In the genomic region with DNA sequence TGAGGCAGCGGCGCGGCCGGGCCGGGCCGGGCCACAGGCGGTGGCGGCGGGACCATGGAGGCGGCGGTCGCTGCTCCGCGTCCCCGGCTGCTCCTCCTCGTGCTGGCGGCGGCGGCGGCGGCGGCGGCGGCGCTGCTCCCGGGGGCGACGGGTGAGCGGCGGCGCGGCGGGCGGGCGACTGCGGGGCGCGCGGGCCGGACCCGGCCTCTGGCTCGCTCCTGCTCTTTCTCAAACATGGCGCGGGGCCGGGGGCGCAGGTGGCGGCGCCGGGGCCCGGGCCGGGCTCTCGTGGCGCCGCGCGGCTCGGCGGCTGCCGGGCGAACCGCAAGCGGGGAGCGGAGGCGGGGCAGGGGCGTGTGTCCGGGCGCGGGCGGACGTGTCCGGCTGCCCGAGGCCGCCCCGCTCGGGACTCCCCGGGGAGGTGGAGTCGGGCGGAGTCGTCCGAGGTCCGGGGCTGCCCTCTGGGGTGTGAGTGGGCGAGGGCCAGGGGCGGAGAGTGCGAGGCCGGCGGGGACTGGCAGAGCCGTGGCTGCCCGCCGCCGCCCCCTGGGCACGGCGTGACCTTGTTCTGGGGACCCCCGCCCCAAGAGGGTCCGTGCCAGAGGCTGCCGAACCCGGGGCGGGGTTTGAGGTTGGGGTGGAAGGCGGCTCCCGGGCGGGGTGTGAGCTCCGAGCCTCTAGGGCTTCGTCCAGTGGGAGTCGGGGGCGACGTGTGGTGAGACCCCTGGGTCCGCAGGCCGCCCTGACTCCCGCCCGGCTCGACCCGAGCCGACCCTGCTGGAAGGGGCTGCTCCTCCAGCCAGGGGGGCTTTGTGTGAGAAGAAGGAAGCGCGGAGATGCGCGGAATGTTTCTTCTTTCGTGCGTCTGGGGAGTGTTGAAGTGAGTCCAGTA, we compare ENCODE assay signal across 8 cellular contexts. TPM values are rescaled to one million over a fixed set of nuclear protein-coding genes. Genes with fewer than 3 reads are reported as not detected.
DNase-seq lines count a peak whose midpoint lies in the region; ATAC-seq and TF ChIP-seq lines count a peak whose summit lies in the region.

No MANE protein-coding gene starts in this region.

- H2BK5ac ChIP-seq in H9 (ENCODE audit: insufficient read length, low read length) = no peak overlapping the region

- CTCF ChIA-PET in activated CD4-positive, alpha-beta T cell treated with anti-CD3 and anti-CD28 coated beads, Interleukin-2, amount 10 ng/mL, durations not matched to agents 7 days and 5 days (lab: Charles Lee) = interaction anchor here (1.0 to 7.0 kb wide), 7 partner anchors 11 to 91 kb away, joined by 3 to 53 read pairs (median 3); no protein-coding TSS in a partner anchor

- peak; percentile 70 for ATAC-seq in lung (ENCODE audit: insufficient read depth, low FRiP score)
- peak; percentile 51 to 56 for ATAC-seq in stimulated activated naive B cell treated with anti-CD40 and anti-IgM and Interleukin-4, amounts not matched to agents 10 μg/mL and 1 μg/mL and 100 μg/mL, for 72 hours (replicated peaks)

- no peak overlapping the region for H2BK12ac ChIP-seq in H9 (ENCODE audit: insufficient read length, low read depth, low read length)

- no peaks in the 10 kb centered on the region for H3K27me3 ChIP-seq in H9 (ENCODE audit: insufficient read depth, low read length)
- peaks cover 5% of the 10 kb centered on the region for H3K27me3 ChIP-seq in ectodermal cell (ENCODE audit: control insufficient read depth, insufficient read depth, low read length, poor library complexity, severe bottlenecking)
- H3K27me3 ChIP-seq in lung (ENCODE audit: control insufficient read depth, insufficient read depth) = no peaks in the 10 kb centered on the region

- H3K36me3 ChIP-seq in ectodermal cell (ENCODE audit: control insufficient read depth, insufficient read depth, low read length) = no peaks in the 10 kb centered on the region
- H3K36me3 ChIP-seq in lung (ENCODE audit: control insufficient read depth in 2 of 2, insufficient read depth in 2 of 2, low read length in 2 of 2) = no peaks in the 10 kb centered on the region

- POLR2A ChIA-PET in activated CD4-positive, alpha-beta T cell treated with anti-CD3 and anti-CD28 coated beads, Interleukin-2, amount 10 ng/mL, durations not matched to agents 7 days and 5 days (lab: Charles Lee) = interaction anchor here (0.6 to 1.8 kb wide), 3 partner anchors 10 to 30 kb away, joined by 4 to 5 read pairs (median 5); no protein-coding TSS in a partner anchor

- TF ChIP-seq CTCF in H9 (conservative IDR thresholded peaks at IDR 0.05) (no peak), lung (IDR thresholded peaks at IDR 0.05; ENCODE audit: control extremely low read depth, extremely low read depth) (no peak)

- H3K4me3 Mint-ChIP-seq in H9 = peak overlapping the region; percentile 73 to 82
- peak overlapping the region; percentile 84 for H3K4me3 Mint-ChIP-seq in activated CD4-positive, alpha-beta T cell treated with anti-CD3 and anti-CD28 coated beads, Interleukin-2, amount 10 ng/mL, durations not matched to agents 7 days and 5 days
- peak overlapping the region; percentile 83 to 93 for H3K4me3 Mint-ChIP-seq in stimulated activated naive B cell treated with anti-CD40 and anti-IgM and Interleukin-4, amounts not matched to agents 10 μg/mL and 1 μg/mL and 100 μg/mL, for 72 hours

- H2BK20ac ChIP-seq in H9 (ENCODE audit: low read depth, low read length, poor library complexity, severe bottlenecking) = no peak overlapping the region

- H3K4me3 ChIP-seq in ectodermal cell (ENCODE audit: insufficient read depth, low read depth, low read length) (peak overlapping the region; percentile 75), lung (peak overlapping the region; percentile 73)

- H3K27ac Mint-ChIP-seq in H9 = no peak overlapping the region
- H3K27ac Mint-ChIP-seq in activated CD4-positive, alpha-beta T cell treated with anti-CD3 and anti-CD28 coated beads, Interleukin-2, amount 10 ng/mL, durations not matched to agents 7 days and 5 days = peak overlapping the region; percentile 77
- peak overlapping the region; percentile 94 for H3K27ac Mint-ChIP-seq in stimulated activated naive B cell treated with anti-CD40 and anti-IgM and Interleukin-4, amounts not matched to agents 10 μg/mL and 1 μg/mL and 100 μg/mL, for 72 hours

- peak overlapping the region; percentile 77 for H3K9ac ChIP-seq in H9 (ENCODE audit: extremely low read depth, insufficient read length, low read length)

- H3K4me2 ChIP-seq in H9 (ENCODE audit: insufficient read depth, insufficient read length, low read length) = peak overlapping the region; percentile 91

- peak; percentile 9 for DNase-seq in NCI-H1105 treated with DMSO at 0.1 percent for 48 hours (lab: John Stamatoyannopoulos, UW)
- no peak for DNase-seq in NCI-H1105 (lab: John Stamatoyannopoulos, UW)
- peak; percentile 52 for DNase-seq in H9
- peak; percentile 81 for DNase-seq in LHCN-M2 (ENCODE audit: low read depth)
- peak; percentile 29 for DNase-seq in activated CD4-positive, alpha-beta T cell treated with anti-CD3 and anti-CD28 coated beads, Interleukin-2, amount 10 ng/mL, durations not matched to agents 7 days and 5 days
- DNase-seq in lung (ENCODE audit: low spot score) = peak; percentile 81
- peak; percentile 69 for DNase-seq in stimulated activated naive B cell treated with anti-CD40 and anti-IgM and Interleukin-4, amounts not matched to agents 10 μg/mL and 1 μg/mL and 100 μg/mL, for 72 hours

- H2AFZ ChIP-seq in H9 (ENCODE audit: low read length) = no peak overlapping the region

- peak overlapping the region; percentile 94 for H3K14ac ChIP-seq in H9 (ENCODE audit: insufficient read depth, low read length)

- H3K56ac ChIP-seq in H9 (ENCODE audit: insufficient read length, low read depth, low read length) = no peak overlapping the region

- peaks cover 21% of the 10 kb centered on the region for H3K27me3 Mint-ChIP-seq in H9 (ENCODE audit: low read depth)
- H3K27me3 Mint-ChIP-seq in activated CD4-positive, alpha-beta T cell treated with anti-CD3 and anti-CD28 coated beads, Interleukin-2, amount 10 ng/mL, durations not matched to agents 7 days and 5 days = no peaks in the 10 kb centered on the region
- no peaks in the 10 kb centered on the region for H3K27me3 Mint-ChIP-seq in stimulated activated naive B cell treated with anti-CD40 and anti-IgM and Interleukin-4, amounts not matched to agents 10 μg/mL and 1 μg/mL and 100 μg/mL, for 72 hours

- H3K4me1 ChIP-seq in H9 (ENCODE audit: insufficient read depth, low read length) = no peaks in the 10 kb centered on the region
- H3K4me1 ChIP-seq in ectodermal cell (ENCODE audit: control insufficient read depth, insufficient read depth, low read length) = peaks cover 24% of the 10 kb centered on the region
- H3K4me1 ChIP-seq in lung (ENCODE audit: control insufficient read depth in 2 of 2, insufficient read depth in 2 of 2, low read length in 2 of 2) = peaks cover 3 to 16% of the 10 kb centered on the region in 2 donors

- H3K9me3 ChIP-seq in H9 (ENCODE audit: control insufficient read depth, low read depth, low read length) (no peaks in the 10 kb centered on the region), ectodermal cell (ENCODE audit: control insufficient read depth, low read length) (no peaks in the 10 kb centered on the region), lung (ENCODE audit: control insufficient read depth in 2 of 2, insufficient read depth in 1 of 2, low read length in 1 of 2) (no peaks in the 10 kb centered on the region)

- no peak overlapping the region for H4K5ac ChIP-seq in H9 (ENCODE audit: insufficient read length, low read depth, low read length)

- H3T11ph ChIP-seq in H9 (ENCODE audit: low read length) = no peak overlapping the region

- no peak overlapping the region for H4K8ac ChIP-seq in H9 (replicated peaks; ENCODE audit: insufficient read length, low read depth, low read length)

- H2BK120ac ChIP-seq in H9 (ENCODE audit: low read depth, low read length, poor library complexity, severe bottlenecking) = peak overlapping the region; percentile 57

- H3K27ac ChIP-seq in H9 (ENCODE audit: insufficient read length, low read depth, low read length) = no peak overlapping the region
- peak overlapping the region; percentile 67 for H3K27ac ChIP-seq in ectodermal cell (ENCODE audit: insufficient read depth, low read depth, low read length, poor library complexity, severe bottlenecking)
- peak overlapping the region; percentile 83 to 97 for H3K27ac ChIP-seq in lung (ENCODE audit: low read depth in 1 of 2, low read length in 1 of 2)

- no CpG with 5 or more reads among the region's 118 CpGs for WGBS in H9 (ENCODE audit: extremely low coverage, insufficient read length, low lambda C conversion rate)
- WGBS in ectodermal cell, 2 experiments = 0 to 1% methylated on average over 118 of the region's 118 CpGs
- 0 to 1% methylated on average over 74 to 118 of the region's 118 CpGs for WGBS in lung, 2 donors

- H3K4me1 Mint-ChIP-seq in H9 = peaks cover 35 to 36% of the 10 kb centered on the region in 2 experiments
- peaks cover 66% of the 10 kb centered on the region for H3K4me1 Mint-ChIP-seq in activated CD4-positive, alpha-beta T cell treated with anti-CD3 and anti-CD28 coated beads, Interleukin-2, amount 10 ng/mL, durations not matched to agents 7 days and 5 days
- peaks cover 28 to 62% of the 10 kb centered on the region in 2 donors for H3K4me1 Mint-ChIP-seq in stimulated activated naive B cell treated with anti-CD40 and anti-IgM and Interleukin-4, amounts not matched to agents 10 μg/mL and 1 μg/mL and 100 μg/mL, for 72 hours

- H3K23ac ChIP-seq in H9 (ENCODE audit: insufficient read length, low read depth, low read length) = no peak overlapping the region

- H3K79me1 ChIP-seq in H9 (ENCODE audit: insufficient read depth, low read depth, low read length, poor library complexity, severe bottlenecking) = peaks cover 6% of the 10 kb centered on the region

- H3K18ac ChIP-seq in H9 (ENCODE audit: insufficient read length, low read depth, low read length) = peak overlapping the region; percentile 75

- H3K23me2 ChIP-seq in H9 (ENCODE audit: insufficient read length, low read depth, low read length, poor library complexity, severe bottlenecking) = peaks cover 14% of the 10 kb centered on the region

- H3K79me2 ChIP-seq in H9 (ENCODE audit: insufficient read depth, low read length) = peaks cover 21% of the 10 kb centered on the region; the same call in 1 of the 2 replicates

- H4K20me1 ChIP-seq in H9 (ENCODE audit: control insufficient read depth, insufficient read depth, insufficient read length) = no peaks in the 10 kb centered on the region

- no peak overlapping the region for H3K4ac ChIP-seq in H9 (ENCODE audit: low read depth, low read length)

- no peaks in the 10 kb centered on the region for H3K36me3 Mint-ChIP-seq in H9 (ENCODE audit: insufficient read depth in 1 of 3, low read depth in 3 of 3)
- H3K36me3 Mint-ChIP-seq in activated CD4-positive, alpha-beta T cell treated with anti-CD3 and anti-CD28 coated beads, Interleukin-2, amount 10 ng/mL, durations not matched to agents 7 days and 5 days (ENCODE audit: low read depth) = peaks cover 42% of the 10 kb centered on the region
- peaks cover 0 to 1% of the 10 kb centered on the region in 2 donors for H3K36me3 Mint-ChIP-seq in stimulated activated naive B cell treated with anti-CD40 and anti-IgM and Interleukin-4, amounts not matched to agents 10 μg/mL and 1 μg/mL and 100 μg/mL, for 72 hours

- H4K91ac ChIP-seq in H9 (ENCODE audit: insufficient read length, low read depth, low read length) = no peak overlapping the region

- H3K9me3 Mint-ChIP-seq in H9 = no peaks in the 10 kb centered on the region
- H3K9me3 Mint-ChIP-seq in activated CD4-positive, alpha-beta T cell treated with anti-CD3 and anti-CD28 coated beads, Interleukin-2, amount 10 ng/mL, durations not matched to agents 7 days and 5 days = peaks cover 5% of the 10 kb centered on the region
- H3K9me3 Mint-ChIP-seq in stimulated activated naive B cell treated with anti-CD40 and anti-IgM and Interleukin-4, amounts not matched to agents 10 μg/mL and 1 μg/mL and 100 μg/mL, for 72 hours = peaks cover 0 to 1% of the 10 kb centered on the region in 2 donors

- H2BK15ac ChIP-seq in H9 (ENCODE audit: low read depth, low read length) = no peak overlapping the region

- H2AK5ac ChIP-seq in H9 (ENCODE audit: insufficient read length, low read length) = no peak overlapping the region

RNA-seq across cellular contexts. Expression of a gene that starts 0.5 kb away (rescaled TPM):
- total RNA-seq in H9 (2021) (48.6 and 59.3 TPM in 2 replicates), LHCN-M2 (2014; rRNA removed) (53.6 and 58.0 TPM in 2 replicates), lung (10 to 100 TPM; 43.1 to 73.2 TPM)
- polyA plus RNA-seq in LHCN-M2 (2012) = 13.0 TPM
- total RNA-seq in activated CD4-positive, alpha-beta T cell treated with anti-CD3 and anti-CD28 coated beads, Interleukin-2, amount 10 ng/mL, durations not matched to agents 7 days and 5 days = 10 to 100 TPM; 60.7 to 71.2 TPM
- 96.8 TPM for polyA plus RNA-seq in ectodermal cell (2013, experiment 1 of 4)
- 109 TPM for polyA plus RNA-seq in ectodermal cell (2013, experiment 2 of 4)
- polyA plus RNA-seq in ectodermal cell (2013, experiment 3 of 4) = 70.3 TPM
- 87.6 TPM for polyA plus RNA-seq in ectodermal cell (2013, experiment 4 of 4)
- polyA plus RNA-seq in lung = 10 to 100 TPM; 14.2 to 14.7 TPM

Comparison
In these comparisons a context has a peak if more than half of its experiments do, and no peak if none do; other contexts are left out.
1. H3K27ac Mint-ChIP-seq: peak in activated CD4-positive, alpha-beta T cell treated with anti-CD3 and anti-CD28 coated beads, Interleukin-2, amount 10 ng/mL, durations not matched to agents 7 days and 5 days (single experiment) and stimulated activated naive B cell treated with anti-CD40 and anti-IgM and Interleukin-4, amounts not matched to agents 10 μg/mL and 1 μg/mL and 100 μg/mL, for 72 hours (single experiment); none in H9 (0 of 3).
2. Peak in every context shown above with its lines, with median percentiles within 50 percentile points of each other: H3K4me3 Mint-ChIP-seq.